In genomic region chr7:137879357-137880158, GRCh38 we compare ENCODE assay signal across 11 cellular contexts. TPM values are rescaled to one million over a fixed set of nuclear protein-coding genes. Genes with fewer than 3 reads are reported as not detected.
DNase-seq lines count a peak whose midpoint lies in the region; ATAC-seq and TF ChIP-seq lines count a peak whose summit lies in the region.
"Had no signal": no experiment of that assay in that cellular context is flagged by ENCODE, and none has a peak within 500 bp of the region (broad histone marks: within the 10 kb centered on the region; RNA-seq: fewer than 3 reads in every experiment).

No MANE protein-coding gene starts in this region.

- no peak for TF ChIP-seq CTCF in WTC11 (IDR thresholded peaks at IDR 0.05)

- ATAC-seq in WTC11 (peak; percentile 74), GM18502 (IDR thresholded peaks at IDR 0.05; ENCODE audit: poor library complexity, unreplicated experiment) (no peak), GM18517 (IDR thresholded peaks at IDR 0.05; ENCODE audit: unreplicated experiment) (no peak)

- peak overlapping the region; percentile 57 for H3K27ac Mint-ChIP-seq in activated CD4-positive, alpha-beta memory T cell treated with anti-CD3 and anti-CD28 coated beads for 36 hours
- no peak overlapping the region for H3K27ac Mint-ChIP-seq in activated CD4-positive, alpha-beta memory T cell treated with anti-CD3 and anti-CD28 coated beads, Interleukin-2, amount 10 ng/mL, durations not matched to agents 7 days and 5 days
- peak overlapping the region; percentile 96 for H3K27ac Mint-ChIP-seq in WTC11
- no peak overlapping the region for H3K27ac Mint-ChIP-seq in CD4-positive, alpha-beta memory T cell

- intact Hi-C loops in activated CD4-positive, alpha-beta memory T cell treated with anti-CD3 and anti-CD28 coated beads for 36 hours (cut with micrococcal nuclease) = no loop called here
- intact Hi-C loops in CD4-positive, alpha-beta memory T cell (cut with micrococcal nuclease) = no loop called here

- no peaks in the 10 kb centered on the region for H3K9me3 ChIP-seq in CD4-positive, alpha-beta memory T cell (ENCODE audit: control insufficient read depth in 1 of 2, low read length in 2 of 2)

- peaks cover 61% of the 10 kb centered on the region for H3K36me3 Mint-ChIP-seq in activated CD4-positive, alpha-beta memory T cell treated with anti-CD3 and anti-CD28 coated beads for 36 hours
- H3K36me3 Mint-ChIP-seq in activated CD4-positive, alpha-beta memory T cell treated with anti-CD3 and anti-CD28 coated beads, Interleukin-2, amount 10 ng/mL, durations not matched to agents 7 days and 5 days (ENCODE audit: low read depth) = peaks cover 50% of the 10 kb centered on the region
- peaks cover 64% of the 10 kb centered on the region for H3K36me3 Mint-ChIP-seq in WTC11
- peaks cover 83 to 92% of the 10 kb centered on the region in 2 donors for H3K36me3 Mint-ChIP-seq in CD4-positive, alpha-beta memory T cell

- H3K4me1 ChIP-seq in CD4-positive, alpha-beta memory T cell (ENCODE audit: insufficient read depth, low read length) = no peaks in the 10 kb centered on the region

- peaks cover 12% of the 10 kb centered on the region for H3K4me1 Mint-ChIP-seq in activated CD4-positive, alpha-beta memory T cell treated with anti-CD3 and anti-CD28 coated beads for 36 hours (ENCODE audit: low read depth)
- peaks cover 18% of the 10 kb centered on the region for H3K4me1 Mint-ChIP-seq in activated CD4-positive, alpha-beta memory T cell treated with anti-CD3 and anti-CD28 coated beads, Interleukin-2, amount 10 ng/mL, durations not matched to agents 7 days and 5 days
- H3K4me1 Mint-ChIP-seq in WTC11 = peaks cover 65% of the 10 kb centered on the region
- no peaks in the 10 kb centered on the region for H3K4me1 Mint-ChIP-seq in CD4-positive, alpha-beta memory T cell

- H3K27me3 ChIP-seq in CD4-positive, alpha-beta memory T cell (ENCODE audit: insufficient read depth, low read length) = no peaks in the 10 kb centered on the region

- H3K27ac ChIP-seq in CD4-positive, alpha-beta memory T cell (ENCODE audit: low read depth, low read length) = no peak overlapping the region

- no peaks in the 10 kb centered on the region for H3K9me3 Mint-ChIP-seq in activated CD4-positive, alpha-beta memory T cell treated with anti-CD3 and anti-CD28 coated beads for 36 hours
- no peaks in the 10 kb centered on the region for H3K9me3 Mint-ChIP-seq in activated CD4-positive, alpha-beta memory T cell treated with anti-CD3 and anti-CD28 coated beads, Interleukin-2, amount 10 ng/mL, durations not matched to agents 7 days and 5 days
- H3K9me3 Mint-ChIP-seq in WTC11 = peaks cover 9% of the 10 kb centered on the region
- H3K9me3 Mint-ChIP-seq in CD4-positive, alpha-beta memory T cell = no peaks in the 10 kb centered on the region

- H3K36me3 ChIP-seq in CD4-positive, alpha-beta memory T cell (ENCODE audit: insufficient read depth, low read length) = peaks cover 42% of the 10 kb centered on the region

- no peak overlapping the region for H3K4me3 ChIP-seq in CD4-positive, alpha-beta memory T cell (ENCODE audit: low read length in 2 of 2)

- POLR2A ChIA-PET in activated CD4-positive, alpha-beta memory T cell treated with anti-CD3 and anti-CD28 coated beads for 36 hours (lab: Charles Lee) = no interaction called here
- POLR2A ChIA-PET in activated CD4-positive, alpha-beta memory T cell treated with anti-CD3 and anti-CD28 coated beads, Interleukin-2, amount 10 ng/mL, durations not matched to agents 7 days and 5 days (lab: Charles Lee) = interaction anchor here (0.7 kb wide), 1 partner anchor 627 kb away, joined by 3 read pairs; no protein-coding TSS in a partner anchor
- POLR2A ChIA-PET in WTC11 (lab: Charles Lee) = no interaction called here
- POLR2A ChIA-PET in CD4-positive, alpha-beta memory T cell (lab: Charles Lee; ENCODE audit: partially characterized antibody) = no interaction called here

- CTCF ChIA-PET in activated CD4-positive, alpha-beta memory T cell treated with anti-CD3 and anti-CD28 coated beads for 36 hours (lab: Charles Lee) = interaction anchor here (1.2 kb wide), 2 partner anchors 10 to 24 kb away, joined by 3 to 4 read pairs; no protein-coding TSS in a partner anchor
- CTCF ChIA-PET in activated CD4-positive, alpha-beta memory T cell treated with anti-CD3 and anti-CD28 coated beads, Interleukin-2, amount 10 ng/mL, durations not matched to agents 7 days and 5 days (lab: Charles Lee) = interaction anchor here (0.8 to 1.4 kb wide), 2 partner anchors 123 to 129 kb away, joined by 3 to 4 read pairs; no protein-coding TSS in a partner anchor
- CTCF ChIA-PET in WTC11 (lab: Charles Lee) = interaction anchor here (0.6 to 2.2 kb wide), 6 partner anchors 9 to 273 kb away, joined by 3 to 7 read pairs (median 6); partner anchors contain the start of gene DGKI
- CTCF ChIA-PET in CD4-positive, alpha-beta memory T cell (lab: Charles Lee; ENCODE audit: partially characterized antibody) = interaction anchor here (0.7 kb wide), 1 partner anchor 132 kb away, joined by 3 read pairs; no protein-coding TSS in a partner anchor

- H3K4me3 Mint-ChIP-seq in activated CD4-positive, alpha-beta memory T cell treated with anti-CD3 and anti-CD28 coated beads for 36 hours = no peak overlapping the region
- no peak overlapping the region for H3K4me3 Mint-ChIP-seq in activated CD4-positive, alpha-beta memory T cell treated with anti-CD3 and anti-CD28 coated beads, Interleukin-2, amount 10 ng/mL, durations not matched to agents 7 days and 5 days
- H3K4me3 Mint-ChIP-seq in WTC11 = 0 out of 2 replicates have a peak overlapping the region, but pooled peaks have one; percentile 2
- H3K4me3 Mint-ChIP-seq in CD4-positive, alpha-beta memory T cell = no peak overlapping the region

- peak; percentile 51 for DNase-seq in activated CD4-positive, alpha-beta memory T cell treated with anti-CD3 and anti-CD28 coated beads for 36 hours
- no peak for DNase-seq in activated CD4-positive, alpha-beta memory T cell treated with anti-CD3 and anti-CD28 coated beads, Interleukin-2, amount 10 ng/mL, durations not matched to agents 7 days and 5 days
- DNase-seq in WTC11 (ENCODE audit: low spot score) (peak; percentile 20), iPS DF 4.7 (ENCODE audit: extremely low read depth, low spot score) (peak; percentile 25), stromal cell of bone marrow (ENCODE audit: low read depth) (peak; percentile 54)
- DNase-seq in CD4-positive, alpha-beta memory T cell = no peak
- DNase-seq: activated gamma-delta T cell treated with Interleukin-2 at 50 U/mL for 16 hours, KG1, SHP77 treated with DMSO at 0.1 percent for 48 hours had no signal

- no peaks in the 10 kb centered on the region for H3K27me3 Mint-ChIP-seq in activated CD4-positive, alpha-beta memory T cell treated with anti-CD3 and anti-CD28 coated beads for 36 hours
- no peaks in the 10 kb centered on the region for H3K27me3 Mint-ChIP-seq in activated CD4-positive, alpha-beta memory T cell treated with anti-CD3 and anti-CD28 coated beads, Interleukin-2, amount 10 ng/mL, durations not matched to agents 7 days and 5 days
- H3K27me3 Mint-ChIP-seq in WTC11 (ENCODE audit: low read depth) = no peaks in the 10 kb centered on the region
- no peaks in the 10 kb centered on the region for H3K27me3 Mint-ChIP-seq in CD4-positive, alpha-beta memory T cell

TF ChIP-seq in WTC11, 78 proteins besides CTCF, POLR2A, EP300 and RAD21:
- TF ChIP-seq ZNF396 (CRISPR knock-in tag; IDR thresholded peaks at IDR 0.05; ENCODE audit: borderline replicate concordance) = no peak
- TF ChIP-seq FOXP1 (CRISPR knock-in tag; IDR thresholded peaks at IDR 0.05; ENCODE audit: borderline replicate concordance) = 0 out of 2 replicates have a peak, but pooled peaks have one; percentile 30

RNA-seq across cellular contexts. Expression of gene DGKI, which starts 32.8 kb away (rescaled TPM):
- total RNA-seq in activated CD4-positive, alpha-beta memory T cell treated with anti-CD3 and anti-CD28 coated beads for 36 hours = 1 to 10 TPM; 5.4 to 7.0 TPM
- total RNA-seq in activated CD4-positive, alpha-beta memory T cell treated with anti-CD3 and anti-CD28 coated beads, Interleukin-2, amount 10 ng/mL, durations not matched to agents 7 days and 5 days = under 1 TPM; 0.53 to 0.91 TPM
- total RNA-seq in WTC11 (2021) = 0.30 to 0.79 TPM (median 0.46 TPM) in 3 replicates
- under 1 TPM in 1 of 2 experiments, not detected in 1; 0.11 TPM for total RNA-seq in CD4-positive, alpha-beta memory T cell
- polyA plus RNA-seq in CD4-positive, alpha-beta memory T cell = not detected

Comparison
In these comparisons a context has a peak if more than half of its experiments do, and no peak if none do; other contexts are left out.
1. DNase-seq: peak in activated CD4-positive, alpha-beta memory T cell treated with anti-CD3 and anti-CD28 coated beads for 36 hours (single experiment), WTC11 (single experiment), iPS DF 4.7 (single experiment) and stromal cell of bone marrow (single experiment); none in activated CD4-positive, alpha-beta memory T cell treated with anti-CD3 and anti-CD28 coated beads, Interleukin-2, amount 10 ng/mL, durations not matched to agents 7 days and 5 days (single experiment) and CD4-positive, alpha-beta memory T cell (0 of 5).
2. H3K27ac Mint-ChIP-seq: peak in activated CD4-positive, alpha-beta memory T cell treated with anti-CD3 and anti-CD28 coated beads for 36 hours (single experiment) and WTC11 (single experiment); none in activated CD4-positive, alpha-beta memory T cell treated with anti-CD3 and anti-CD28 coated beads, Interleukin-2, amount 10 ng/mL, durations not matched to agents 7 days and 5 days (single experiment) and CD4-positive, alpha-beta memory T cell (0 of 7).